Comparison of ENCODE assay signal across 22 cellular contexts in genomic region chr16:76038097-76038496, GRCh38.
A peak's percentile ranks its signal among the peaks of the same experiment; 100 is the strongest.
DNase-seq lines count a peak whose midpoint lies in the region; ATAC-seq, FAIRE-seq and TF ChIP-seq lines count a peak whose summit lies in the region.
"Had no signal": no experiment of that assay in that cellular context is flagged by ENCODE, and none has a peak within 500 bp of the region (broad histone marks: within the 10 kb centered on the region; RNA-seq: fewer than 3 reads in every experiment).

No MANE protein-coding gene starts in this region.

- FAIRE-seq in A204.1 (lab: Jason Lieb, UNC) (peak; percentile 11), H1 (lab: Jason Lieb, UNC) (no peak)
- FAIRE-seq: D721Med, GM12878, GM12892, GM18507 had no signal

- no peak overlapping the region for H3K4me3 ChIP-seq in IMR-90 (ENCODE audit: insufficient read depth, low read depth, low read length)
- no peak overlapping the region for H3K4me3 ChIP-seq in H1 (ENCODE audit: extremely low read depth in 1 of 4, insufficient read depth in 2 of 4, low read depth in 3 of 4, low read length in 4 of 4)
- no peak overlapping the region for H3K4me3 ChIP-seq in GM23248
- H3K4me3 ChIP-seq: BLaER1 treated with 17β-estradiol and CSF1 and Interleukin-3, amounts not matched to agents 10 nM and 100 nM; GM12878 had no signal

- TF ChIP-seq CTCF in IMR-90 (conservative IDR thresholded peaks at IDR 0.05; ENCODE audit: low read depth, low read length), result no peak
- TF ChIP-seq CTCF in H1 (IDR thresholded peaks at IDR 0.05; ENCODE audit: control extremely low read depth in 1 of 3, insufficient read depth in 1 of 3, low read depth in 1 of 3, low read length in 3 of 3), result no peak

- POLR2A ChIA-PET in IMR-90 (lab: Charles Lee; ENCODE audit: unreplicated experiment) (no interaction called here), H1 (lab: Charles Lee; ENCODE audit: partially characterized antibody) (no interaction called here)

- TF ChIP-seq EP300 in H1 (IDR thresholded peaks at IDR 0.05; ENCODE audit: borderline replicate concordance in 1 of 2, low read depth in 2 of 2, low read length in 2 of 2), result no peak

- BruUV-seq in IMR-90 (replicated peaks; lab: Mats Ljungman, UMichigan), result no TSS peak

- no CpG with 5 or more reads among the region's 1 CpG for WGBS in IMR-90 (ENCODE audit: extremely low coverage in 2 of 2, insufficient read length in 1 of 2), 2 experiments
- WGBS in H1 (ENCODE audit: extremely low coverage in 1 of 2, insufficient coverage in 1 of 2, insufficient read length in 1 of 2, insufficient replicate concordance in 2 of 2, low coverage in 1 of 2, low lambda C conversion rate in 2 of 2, missing lambda C conversion rate in 1 of 2), 2 experiments, result 86% methylated on average over 1 of the region's 1 CpG; no CpG with 5 or more reads in 1 of the 2 experiments
- WGBS in GM23248 (ENCODE audit: low coverage in 1 of 2, low lambda C conversion rate in 2 of 2, missing lambda C conversion rate in 2 of 2), 2 experiments, result 9% methylated on average over 1 of the region's 1 CpG

- H2BK15ac ChIP-seq in IMR-90 (ENCODE audit: low read depth, low read length) (no peak overlapping the region), H1 (ENCODE audit: low read length) (no peak overlapping the region)

- no peak overlapping the region for H2BK20ac ChIP-seq in IMR-90 (ENCODE audit: low read depth, low read length)
- H2BK20ac ChIP-seq in H1 (ENCODE audit: low read length), result no peak overlapping the region

- H3K4ac ChIP-seq in IMR-90 (ENCODE audit: low read depth, low read length), result no peak overlapping the region
- no peak overlapping the region for H3K4ac ChIP-seq in H1 (replicated peaks; ENCODE audit: insufficient read length, low read depth, low read length)

- intact Hi-C loops in IMR-90 (cut with micrococcal nuclease), result no loop called here

- H3K79me1 ChIP-seq in IMR-90 (ENCODE audit: low read depth in 1 of 2, low read length in 2 of 2) (no peaks in the 10 kb centered on the region), H1 (ENCODE audit: low read depth, low read length) (no peaks in the 10 kb centered on the region)

- H3K27me3 ChIP-seq in IMR-90 (ENCODE audit: control insufficient read depth, insufficient read depth, low read length), result no peaks in the 10 kb centered on the region
- H3K27me3 ChIP-seq in H1 (replicated peaks in 1 of 4; ENCODE audit: control insufficient read depth in 3 of 4, extremely low read depth in 1 of 4, insufficient read depth in 3 of 4, low read length in 3 of 4), result no peaks in the 10 kb centered on the region
- H3K27me3 ChIP-seq in GM23248 (replicated peaks; ENCODE audit: insufficient read depth), result no peaks in the 10 kb centered on the region
- H3K27me3 ChIP-seq: BLaER1 treated with 17β-estradiol and CSF1 and Interleukin-3, amounts not matched to agents 10 nM and 100 nM had no signal

- H3K18ac ChIP-seq in IMR-90 (ENCODE audit: low read depth, low read length), result no peak overlapping the region
- H3K18ac ChIP-seq in H1 (ENCODE audit: extremely low read depth, low read length), result no peak overlapping the region

- ATAC-seq in IMR-90 (ENCODE audit: low read depth), result no peak
- ATAC-seq: CD8-positive, alpha-beta T cell; GM12878 had no signal

- no peaks in the 10 kb centered on the region for H3K9me2 ChIP-seq in GM23248 (ENCODE audit: insufficient read depth)

- H3K9me1 ChIP-seq in IMR-90 (ENCODE audit: insufficient read depth, low read length), result no peaks in the 10 kb centered on the region

- H3K23me2 ChIP-seq in H1 (ENCODE audit: low read depth, low read length), result no peaks in the 10 kb centered on the region

- H3K23ac ChIP-seq in IMR-90 (ENCODE audit: low read depth, low read length) (no peak overlapping the region), H1 (ENCODE audit: insufficient read length) (no peak overlapping the region)

- H4K91ac ChIP-seq in IMR-90 (ENCODE audit: insufficient read depth, low read depth, low read length) (no peak overlapping the region), H1 (replicated peaks; ENCODE audit: insufficient read length, low read length) (no peak overlapping the region)

- H2AK5ac ChIP-seq in IMR-90 (ENCODE audit: low read depth, low read length), result no peak overlapping the region
- H2AK5ac ChIP-seq in H1 (ENCODE audit: low read depth, low read length), result no peak overlapping the region

- H4K20me1 ChIP-seq in IMR-90 (ENCODE audit: insufficient read depth, low read length) (no peaks in the 10 kb centered on the region), H1 (replicated peaks in 1 of 2; ENCODE audit: control insufficient read depth in 1 of 2, insufficient read depth in 2 of 2, low read length in 2 of 2) (no peaks in the 10 kb centered on the region), GM23248 (ENCODE audit: insufficient read depth) (no peaks in the 10 kb centered on the region)
- H4K20me1 ChIP-seq: BLaER1 treated with 17β-estradiol and CSF1 and Interleukin-3, amounts not matched to agents 10 nM and 100 nM had no signal

- H4K5ac ChIP-seq in IMR-90 (ENCODE audit: low read depth, low read length) (no peak overlapping the region), H1 (ENCODE audit: insufficient read length, low read depth, low read length) (no peak overlapping the region)

- H3K27ac ChIP-seq in IMR-90 (ENCODE audit: insufficient read depth, low read length), result no peak overlapping the region
- no peak overlapping the region for H3K27ac ChIP-seq in H1 (ENCODE audit: low read depth, low read length)
- H3K27ac ChIP-seq in GM23248, result no peak overlapping the region
- H3K27ac ChIP-seq: 22Rv1; BLaER1 treated with 17β-estradiol and CSF1 and Interleukin-3, amounts not matched to agents 10 nM and 100 nM; C4-2B had no signal

- no peak overlapping the region for H2BK120ac ChIP-seq in IMR-90 (ENCODE audit: low read depth, low read length)
- no peak overlapping the region for H2BK120ac ChIP-seq in H1 (replicated peaks; ENCODE audit: low read depth, low read length)

- no peak overlapping the region for H2AFZ ChIP-seq in IMR-90 (replicated peaks; ENCODE audit: low read length, poor library complexity)
- H2AFZ ChIP-seq in H1 (ENCODE audit: low read length), result no peak overlapping the region
- H2AFZ ChIP-seq in GM23248, result no peak overlapping the region

- H3K56ac ChIP-seq in IMR-90 (ENCODE audit: extremely low read depth, insufficient read depth, low read length), result no peak overlapping the region
- H3K56ac ChIP-seq in H1 (replicated peaks; ENCODE audit: insufficient read length, low read depth, low read length), result no peak overlapping the region

- H4K8ac ChIP-seq in IMR-90 (ENCODE audit: low read depth in 2 of 2, low read length in 2 of 2), result no peak overlapping the region
- no peak overlapping the region for H4K8ac ChIP-seq in H1 (ENCODE audit: extremely low read depth, insufficient read depth, low read length)

- H3K4me1 ChIP-seq in IMR-90 (ENCODE audit: control insufficient read depth, insufficient read depth, low read length), result no peaks in the 10 kb centered on the region
- H3K4me1 ChIP-seq in H1 (replicated peaks in 1 of 4; ENCODE audit: control insufficient read depth in 3 of 4, insufficient read depth in 4 of 4, low read length in 3 of 4), result no peaks in the 10 kb centered on the region
- no peaks in the 10 kb centered on the region for H3K4me1 ChIP-seq in GM23248 (ENCODE audit: insufficient read depth)
- H3K4me1 ChIP-seq: BLaER1 treated with 17β-estradiol and CSF1 and Interleukin-3, amounts not matched to agents 10 nM and 100 nM; Caco-2 had no signal

- H3K9ac ChIP-seq in IMR-90 (ENCODE audit: low read depth, low read length) (no peak overlapping the region), H1 (replicated peaks in 1 of 4; ENCODE audit: extremely low read depth in 1 of 4, low read depth in 3 of 4, low read length in 3 of 4) (no peak overlapping the region), GM23248 (no peak overlapping the region)
- H3K9ac ChIP-seq: BLaER1 treated with 17β-estradiol and CSF1 and Interleukin-3, amounts not matched to agents 10 nM and 100 nM had no signal

- CTCF ChIA-PET in IMR-90 (lab: Yijun Ruan, JAX), result no interaction called here
- CTCF ChIA-PET in H1 (lab: Charles Lee; ENCODE audit: partially characterized antibody), result interaction anchor here (0.6 kb wide), 1 partner anchor 162 kb away, joined by 3 read pairs; no protein-coding TSS in a partner anchor

- H2BK5ac ChIP-seq in IMR-90 (ENCODE audit: low read depth, low read length, poor library complexity, severe bottlenecking) (no peak overlapping the region), H1 (ENCODE audit: low read depth, low read length) (no peak overlapping the region)

- dilution Hi-C loops in IMR-90 (cut with HindIII; ENCODE audit: low sequenced_read_pairs, unreplicated experiment), result no loop called here

- in situ Hi-C loops in IMR-90 (cut with MboI; ENCODE audit: low sequenced_read_pairs), result no loop called here
- in situ Hi-C loops in GM23248 (cut with MboI), result no loop called here
- in situ Hi-C loops in G401 (cut with HindIII; ENCODE audit: low sequenced_read_pairs), result no loop called here

- DNase-seq in NCI-H1417 treated with DMSO at 0.1 percent for 48 hours (lab: John Stamatoyannopoulos, UW), result peak; percentile 0
- no peak for DNase-seq in NCI-H1417 (lab: John Stamatoyannopoulos, UW)
- DNase-seq in IMR-90, result no peak
- DNase-seq in H1 (ENCODE audit: low read depth in 1 of 2, low spot score in 2 of 2), result no peak
- no peak for DNase-seq in GM23248
- no peak for DNase-seq in activated T-cell treated with anti-CD3 and anti-CD28 coated beads for 4 hours
- no peak for DNase-seq in G401 (ENCODE audit: low spot score)
- DNase-seq: AML-193; Caco-2; Calu3; CD4-positive, alpha-beta T cell; CD8-positive, alpha-beta T cell; DMS79 treated with DMSO at 0.1 percent for 48 hours; GDM1 had no signal

- TF ChIP-seq POLR2A in IMR-90 (IDR thresholded peaks at IDR 0.05; ENCODE audit: low read depth, low read length) (no peak), H1 (IDR thresholded peaks at IDR 0.05; ENCODE audit: control extremely low read depth in 1 of 2, low read depth in 2 of 2, low read length in 2 of 2) (no peak)

- H2BK12ac ChIP-seq in H1 (ENCODE audit: low read depth, low read length), result no peak overlapping the region

- no peak for TF ChIP-seq RAD21 in IMR-90 (IDR thresholded peaks at IDR 0.05; ENCODE audit: low read length)
- no peak for TF ChIP-seq RAD21 in H1 (IDR thresholded peaks at IDR 0.05 in 1 of 2, conservative IDR thresholded peaks at IDR 0.05 in 1 of 2; ENCODE audit: low read depth in 2 of 2, low read length in 2 of 2)

- H3K36me3 ChIP-seq in IMR-90 (ENCODE audit: control insufficient read depth, insufficient read depth, low read length) (no peaks in the 10 kb centered on the region), H1 (ENCODE audit: control insufficient read depth in 2 of 4, insufficient read depth in 4 of 4, low read length in 3 of 4) (peaks cover 0 to 3% (median 0%) of the 10 kb centered on the region in 4 experiments; a peak in 1 of 8 replicates), GM23248 (ENCODE audit: low read depth) (no peaks in the 10 kb centered on the region)

- no peak overlapping the region for H2AK9ac ChIP-seq in IMR-90 (replicated peaks; ENCODE audit: low read depth, low read length, poor library complexity)

- H3K4me2 ChIP-seq in IMR-90 (ENCODE audit: low read depth, low read length), result no peak overlapping the region
- no peak overlapping the region for H3K4me2 ChIP-seq in H1 (ENCODE audit: insufficient read depth in 1 of 2, low read depth in 2 of 2, low read length in 2 of 2)
- H3K4me2 ChIP-seq in GM23248 (ENCODE audit: unreplicated experiment), result no peak overlapping the region
- H3K4me2 ChIP-seq: BLaER1 treated with 17β-estradiol and CSF1 and Interleukin-3, amounts not matched to agents 10 nM and 100 nM had no signal

- H3K9me3 ChIP-seq in IMR-90 (ENCODE audit: control insufficient read depth, insufficient read depth, low read length) (peaks cover 10% of the 10 kb centered on the region), H1 (ENCODE audit: insufficient read depth in 2 of 2, low read depth in 1 of 2, low read length in 1 of 2) (peaks cover 32 to 37% of the 10 kb centered on the region in 2 experiments), GM23248 (ENCODE audit: low read depth) (no peaks in the 10 kb centered on the region)

- no peak overlapping the region for H3K14ac ChIP-seq in IMR-90 (replicated peaks; ENCODE audit: low read depth, low read length)
- no peak overlapping the region for H3K14ac ChIP-seq in H1 (ENCODE audit: insufficient read length)

- H3F3A ChIP-seq in GM23248 (ENCODE audit: insufficient read depth), result no peaks in the 10 kb centered on the region

- H3K79me2 ChIP-seq in H1 (ENCODE audit: control insufficient read depth in 1 of 2, insufficient read depth in 2 of 2, low read length in 2 of 2) (no peaks in the 10 kb centered on the region), GM23248 (ENCODE audit: insufficient read depth) (no peaks in the 10 kb centered on the region)
